In genomic region chr9:109907400-109907799, GRCh38 we compare ENCODE assay signal across 7 cellular contexts.
A peak's percentile ranks its signal among the peaks of the same experiment; 100 is the strongest.
DNase-seq lines count a peak whose midpoint lies in the region; ATAC-seq and TF ChIP-seq lines count a peak whose summit lies in the region.

No MANE protein-coding gene starts in this region.

- no peak for TF ChIP-seq CTCF in GM20000 (IDR thresholded peaks at IDR 0.05; ENCODE audit: extremely low read depth, missing control alignments)

- DNase-seq in GM20000 (ENCODE audit: low spot score) (peak; percentile 44), glomerular visceral epithelial cell (ENCODE audit: extremely low spot score) (peak; percentile 48), ACHN (no peak), LoVo (ENCODE audit: low spot score) (no peak), RPMI8226 (no peak)

- peaks cover 0 to 14% (median 0%) of the 10 kb centered on the region in 5 donors for H3K36me3 ChIP-seq in subcutaneous abdominal adipose tissue (ENCODE audit: control insufficient read depth in 5 of 5, insufficient read depth in 5 of 5, low read length in 5 of 5)

- H3K9me3 ChIP-seq in subcutaneous abdominal adipose tissue (ENCODE audit: control insufficient read depth in 5 of 5, low read length in 5 of 5) = no peaks in the 10 kb centered on the region

- H3K27me3 ChIP-seq in subcutaneous abdominal adipose tissue (ENCODE audit: control insufficient read depth in 5 of 5, insufficient read depth in 4 of 5, low read length in 5 of 5) = no peaks in the 10 kb centered on the region

- peaks cover 11 to 88% (median 37%) of the 10 kb centered on the region in 5 donors for H3K4me1 ChIP-seq in subcutaneous abdominal adipose tissue (ENCODE audit: control insufficient read depth in 5 of 5, insufficient read depth in 5 of 5, low read length in 5 of 5)

- peak; percentile 81 for ATAC-seq in HG03175 (IDR thresholded peaks at IDR 0.05; ENCODE audit: unreplicated experiment)

- H3K4me3 ChIP-seq in subcutaneous abdominal adipose tissue (ENCODE audit: low read depth in 1 of 5, low read length in 5 of 5) = peak overlapping the region in 1 of 5 donors; percentile 34

- in situ Hi-C loops in ACHN (cut with HindIII; ENCODE audit: low pct_ligation_motif_present, low pct_unique_long_range_greater_than_20kb, low sequenced_read_pairs) = no loop called here

- peak overlapping the region; percentile 90 for H3K27ac ChIP-seq in subcutaneous abdominal adipose tissue (ENCODE audit: low read depth, low read length)

- peak overlapping the region in 1 of 5 donors; percentile 21 for H3K9ac ChIP-seq in subcutaneous abdominal adipose tissue (ENCODE audit: low read length in 5 of 5)

Comparison
In these comparisons a context has a peak if more than half of its experiments do, and no peak if none do; other contexts are left out.
1. DNase-seq: peak in GM20000 (single experiment) and glomerular visceral epithelial cell (single experiment); none in ACHN (single experiment), LoVo (single experiment) and RPMI8226 (single experiment).